ENCODE assay signal across 22 cellular contexts in the genomic region with DNA sequence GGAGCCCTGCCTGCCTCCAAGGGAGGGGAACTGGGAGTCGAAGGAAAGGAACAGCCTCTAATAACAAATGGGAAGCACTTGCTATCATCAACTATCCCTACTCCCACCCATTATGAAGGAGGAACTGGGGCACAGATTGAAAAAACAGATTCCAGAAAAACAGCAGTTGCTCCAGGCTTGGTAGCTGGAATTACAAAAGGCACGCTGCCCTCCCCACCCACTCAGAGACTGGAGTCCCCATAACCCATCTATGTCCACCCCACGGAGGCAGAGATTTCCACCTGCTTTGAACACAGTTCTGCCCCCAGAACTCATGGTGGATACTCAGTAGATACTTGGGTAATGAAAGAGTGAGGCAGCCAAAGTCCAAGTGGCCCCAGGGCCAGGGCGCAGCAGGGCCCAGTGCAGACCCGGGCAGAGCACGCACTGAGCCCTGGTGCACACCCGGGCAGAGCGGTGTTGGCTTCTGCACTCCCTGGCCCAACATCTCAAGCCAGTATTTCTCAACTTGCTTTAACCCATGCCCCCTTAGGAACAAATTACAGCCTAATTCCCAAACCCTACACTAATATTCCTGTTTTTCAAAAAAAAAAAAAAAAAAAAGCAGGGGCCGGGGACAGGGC. TPM values are rescaled to one million over a fixed set of nuclear protein-coding genes. Genes with fewer than 3 reads are reported as not detected.
"Had no signal": no experiment of that assay in that cellular context is flagged by ENCODE, and none has a peak within 500 bp of the region (broad histone marks: within the 10 kb centered on the region; RNA-seq: fewer than 3 reads in every experiment).

No MANE protein-coding gene starts in this region.

- H3K4me3 Mint-ChIP-seq: activated CD8-positive, alpha-beta memory T cell treated with anti-CD3 and anti-CD28 coated beads, Interleukin-2, amount 10 ng/mL, durations not matched to agents 7 days and 5 days; activated T-cell treated with anti-CD3 and anti-CD28 coated beads, Interleukin-2, amount 50 U/mL, for 24 hours; naive thymus-derived CD8-positive, alpha-beta T cell; stimulated activated naive CD8-positive, alpha-beta T cell treated with anti-CD3 and anti-CD28 coated beads, Interleukin-15, amount 100 ng/mL, for 72 hours had no signal

- H3K36me3 Mint-ChIP-seq: activated naive CD4-positive, alpha-beta T cell treated with anti-CD3 and anti-CD28 coated beads, Interleukin-2, amount 50 U/mL, for 72 hours had no signal

- DNase-seq: activated CD4-positive, alpha-beta T cell treated with anti-CD3 and anti-CD28 coated beads for 1 hour; activated CD4-positive, alpha-beta T cell treated with anti-CD3 and anti-CD28 coated beads, Interleukin-2, amount 50 U/mL, for 48 hours; activated CD8-positive, alpha-beta memory T cell treated with anti-CD3 and anti-CD28 coated beads, Interleukin-2, amount 10 ng/mL, durations not matched to agents 7 days and 5 days; activated effector memory CD4-positive, alpha-beta T cell treated with anti-CD3 and anti-CD28 coated beads, Interleukin-2, amount 50 U/mL, for 16 hours; activated T-cell treated with anti-CD3 and anti-CD28 coated beads, Interleukin-2, amount 50 U/mL, for 24 hours; amniotic stem cell; central memory CD4-positive, alpha-beta T cell; effector memory CD4-positive, alpha-beta T cell; foreskin keratinocyte; head of caudate nucleus; left colon; mammary epithelial cell; naive thymus-derived CD8-positive, alpha-beta T cell; occipital lobe; stimulated activated naive CD8-positive, alpha-beta T cell treated with anti-CD3 and anti-CD28 coated beads, Interleukin-15, amount 100 ng/mL, for 72 hours; testis had no signal

- H3K27me3 Mint-ChIP-seq: activated CD8-positive, alpha-beta memory T cell treated with anti-CD3 and anti-CD28 coated beads, Interleukin-2, amount 10 ng/mL, durations not matched to agents 7 days and 5 days; activated T-cell treated with anti-CD3 and anti-CD28 coated beads, Interleukin-2, amount 50 U/mL, for 24 hours; naive thymus-derived CD8-positive, alpha-beta T cell; progenitor cell of endocrine pancreas; stimulated activated naive CD8-positive, alpha-beta T cell treated with anti-CD3 and anti-CD28 coated beads, Interleukin-15, amount 100 ng/mL, for 72 hours had no signal

- ATAC-seq: activated CD8-positive, alpha-beta memory T cell treated with anti-CD3 and anti-CD28 coated beads, Interleukin-2, amount 10 ng/mL, durations not matched to agents 7 days and 5 days; activated naive CD4-positive, alpha-beta T cell treated with anti-CD3 and anti-CD28 coated beads, Interleukin-2, amount 50 U/mL, for 72 hours; foreskin keratinocyte; left colon; naive thymus-derived CD8-positive, alpha-beta T cell; stimulated activated naive CD8-positive, alpha-beta T cell treated with anti-CD3 and anti-CD28 coated beads, Interleukin-15, amount 100 ng/mL, for 72 hours had no signal

- H3K27me3 ChIP-seq: foreskin keratinocyte, right atrium auricular region, testis had no signal

- H3K4me3 ChIP-seq: coronary artery, right atrium auricular region, testis had no signal

- H3K27ac Mint-ChIP-seq: activated CD8-positive, alpha-beta memory T cell treated with anti-CD3 and anti-CD28 coated beads, Interleukin-2, amount 10 ng/mL, durations not matched to agents 7 days and 5 days; activated naive CD4-positive, alpha-beta T cell treated with anti-CD3 and anti-CD28 coated beads, Interleukin-2, amount 50 U/mL, for 72 hours; activated T-cell treated with anti-CD3 and anti-CD28 coated beads, Interleukin-2, amount 50 U/mL, for 24 hours; progenitor cell of endocrine pancreas had no signal

- H3K27ac ChIP-seq: foreskin keratinocyte, right atrium auricular region, testis had no signal

- H3K9me3 Mint-ChIP-seq: activated naive CD4-positive, alpha-beta T cell treated with anti-CD3 and anti-CD28 coated beads, Interleukin-2, amount 50 U/mL, for 72 hours; activated T-cell treated with anti-CD3 and anti-CD28 coated beads, Interleukin-2, amount 50 U/mL, for 24 hours; naive thymus-derived CD8-positive, alpha-beta T cell; stimulated activated naive CD8-positive, alpha-beta T cell treated with anti-CD3 and anti-CD28 coated beads, Interleukin-15, amount 100 ng/mL, for 72 hours had no signal

RNA-seq across cellular contexts. Expression of a gene that starts 19.1 kb away (rescaled TPM):
- total RNA-seq: right atrium auricular region had no signal

RNA-seq across cellular contexts. Expression of a gene that starts 27.4 kb away (rescaled TPM):
- total RNA-seq: activated CD8-positive, alpha-beta memory T cell treated with anti-CD3 and anti-CD28 coated beads, Interleukin-2, amount 10 ng/mL, durations not matched to agents 7 days and 5 days; activated naive CD4-positive, alpha-beta T cell treated with anti-CD3 and anti-CD28 coated beads, Interleukin-2, amount 50 U/mL, for 72 hours; foreskin keratinocyte; mammary epithelial cell; mucosa of gallbladder; naive thymus-derived CD8-positive, alpha-beta T cell; progenitor cell of endocrine pancreas; right atrium auricular region; T-helper 1 cell treated with Interleukin-12 subunit alpha and Interleukin-12 subunit beta and Interleukin-4 antibody, amounts not matched to agents 30 ng/mL and 1 ng/mL, for 36 hours had no signal
